In the genomic region with DNA sequence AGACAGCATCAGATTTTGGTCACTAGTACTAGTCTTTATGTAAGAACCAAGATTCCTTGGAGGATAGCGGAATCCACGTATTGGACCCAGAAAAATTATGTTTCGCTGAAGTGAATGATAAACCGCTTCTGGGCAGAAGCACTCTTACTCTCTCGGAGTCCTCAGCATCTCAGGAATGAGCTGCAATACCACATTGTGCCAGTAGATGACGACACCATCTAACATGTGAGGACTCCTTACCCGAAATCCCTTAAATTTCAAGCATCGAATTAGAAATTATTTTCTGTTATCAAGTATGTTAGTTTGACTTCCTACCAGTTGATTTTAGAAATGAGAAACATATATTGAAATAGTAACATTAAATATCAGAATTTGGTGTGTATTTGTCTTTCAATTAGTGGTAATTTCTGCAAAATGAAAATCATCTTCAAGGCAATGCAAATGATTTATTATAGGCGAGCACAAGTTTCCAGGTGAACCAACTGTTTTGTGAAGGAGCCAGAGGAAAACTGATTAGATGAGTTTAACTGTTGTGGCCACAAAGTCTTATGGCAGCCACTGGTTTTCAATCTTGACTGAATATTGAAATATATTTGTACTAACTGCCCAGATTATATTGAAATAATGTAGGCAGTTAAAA, we compare ENCODE assay signal across 8 cellular contexts.
DNase-seq lines count a peak whose midpoint lies in the region; ATAC-seq, FAIRE-seq and TF ChIP-seq lines count a peak whose summit lies in the region.

No MANE protein-coding gene starts in this region.

- BruUV-seq in PC-3 (replicated peaks; lab: Mats Ljungman, UMichigan): no TSS peak

- no peak overlapping the region for H2AFZ ChIP-seq in PC-3 (ENCODE audit: low read length)
- H2AFZ ChIP-seq in fibroblast of lung (ENCODE audit: low read length): peak overlapping the region; percentile 61

- H3K9ac ChIP-seq in PC-3 (ENCODE audit: low read length): no peak overlapping the region
- no peak overlapping the region for H3K9ac ChIP-seq in fibroblast of lung (ENCODE audit: insufficient read depth, low read length)

- H3K27me3 Mint-ChIP-seq in activated T-cell treated with anti-CD3 and anti-CD28 coated beads, Interleukin-2, amount 50 U/mL, for 24 hours: no peaks in the 10 kb centered on the region

- CTCF ChIA-PET in PC-3 (lab: Charles Lee): interaction anchor here (0.7 kb wide), 2 partner anchors 245 to 321 kb away, joined by 3 read pairs; no protein-coding TSS in a partner anchor

- peaks cover 10% of the 10 kb centered on the region for H3K4me1 Mint-ChIP-seq in activated T-cell treated with anti-CD3 and anti-CD28 coated beads, Interleukin-2, amount 50 U/mL, for 24 hours (ENCODE audit: low read depth)

- TF ChIP-seq EP300 in suprapubic skin (IDR thresholded peaks at IDR 0.05): no peak

- no peak overlapping the region for H3K27ac Mint-ChIP-seq in activated T-cell treated with anti-CD3 and anti-CD28 coated beads, Interleukin-2, amount 50 U/mL, for 24 hours

- no peaks in the 10 kb centered on the region for H3K36me3 ChIP-seq in PC-3 (ENCODE audit: low read depth, low read length)
- no peaks in the 10 kb centered on the region for H3K36me3 ChIP-seq in fibroblast of lung (ENCODE audit: control insufficient read depth, insufficient read depth, low read length)
- H3K36me3 ChIP-seq in neutrophil: no peaks in the 10 kb centered on the region
- no peaks in the 10 kb centered on the region for H3K36me3 ChIP-seq in suprapubic skin

- H3K27me3 ChIP-seq in PC-3 (ENCODE audit: low read length) (no peaks in the 10 kb centered on the region), fibroblast of lung (ENCODE audit: control insufficient read depth, insufficient read depth, low read length) (no peaks in the 10 kb centered on the region), neutrophil (no peaks in the 10 kb centered on the region), suprapubic skin (peaks cover 3% of the 10 kb centered on the region)

- no peaks in the 10 kb centered on the region for H3K9me3 ChIP-seq in PC-3 (ENCODE audit: low read length)
- H3K9me3 ChIP-seq in fibroblast of lung (ENCODE audit: control insufficient read depth, insufficient read depth, low read depth, low read length): no peaks in the 10 kb centered on the region
- H3K9me3 ChIP-seq in neutrophil: no peaks in the 10 kb centered on the region
- no peaks in the 10 kb centered on the region for H3K9me3 ChIP-seq in suprapubic skin

- H3K4me3 ChIP-seq in PC-3 (ENCODE audit: low read length) (no peak overlapping the region), fibroblast of lung (replicated peaks in 1 of 4; ENCODE audit: control extremely low read depth in 1 of 4, insufficient read depth in 1 of 4, low read depth in 3 of 4, low read length in 4 of 4) (no peak overlapping the region), neutrophil (ENCODE audit: low read depth in 1 of 2, low read length in 1 of 2) (no peak overlapping the region), suprapubic skin (no peak overlapping the region)

- H3K9me3 Mint-ChIP-seq in activated T-cell treated with anti-CD3 and anti-CD28 coated beads, Interleukin-2, amount 50 U/mL, for 24 hours: no peaks in the 10 kb centered on the region

- POLR2A ChIA-PET in PC-3 (lab: Charles Lee; ENCODE audit: unreplicated experiment): no interaction called here

- FAIRE-seq in GM19239 (lab: Jason Lieb, UNC): peak; percentile 94

- H3K27ac ChIP-seq in C4-2B: no peak overlapping the region
- H3K27ac ChIP-seq in PC-3 (ENCODE audit: low read length): no peak overlapping the region
- H3K27ac ChIP-seq in fibroblast of lung (ENCODE audit: insufficient read depth, low read length): no peak overlapping the region
- no peak overlapping the region for H3K27ac ChIP-seq in neutrophil
- no peak overlapping the region for H3K27ac ChIP-seq in suprapubic skin

- no peaks in the 10 kb centered on the region for H3K79me2 ChIP-seq in PC-3 (ENCODE audit: low read length)
- H3K79me2 ChIP-seq in fibroblast of lung (ENCODE audit: control insufficient read depth, insufficient read depth, low read length): no peaks in the 10 kb centered on the region

- DNase-seq in GM19239 (ENCODE audit: insufficient read length, low spot score): peak; percentile 29
- peak; percentile 61 for DNase-seq in HT1080 (ENCODE audit: low read depth)
- DNase-seq in PC-3: peak; percentile 92
- peak; percentile 71 for DNase-seq in activated T-cell treated with anti-CD3 and anti-CD28 coated beads, Interleukin-2, amount 50 U/mL, for 24 hours
- peak; percentile 64 to 86 for DNase-seq in fibroblast of lung (ENCODE audit: low read depth in 2 of 2)
- DNase-seq in suprapubic skin (ENCODE audit: low spot score in 2 of 2): peak in 1 of 2 donors; percentile 61

- WGBS in suprapubic skin: 13% methylated on average over 9 of the region's 9 CpGs

- ATAC-seq in PC-3: peak; percentile 84

- H4K20me1 ChIP-seq in PC-3 (ENCODE audit: low read length) (no peaks in the 10 kb centered on the region), fibroblast of lung (ENCODE audit: control insufficient read depth, extremely low read depth, insufficient read depth, low read length) (no peaks in the 10 kb centered on the region)

- no peak overlapping the region for H3K4me3 Mint-ChIP-seq in activated T-cell treated with anti-CD3 and anti-CD28 coated beads, Interleukin-2, amount 50 U/mL, for 24 hours

- H3K4me1 ChIP-seq in PC-3 (ENCODE audit: insufficient read depth, low read length): no peaks in the 10 kb centered on the region
- H3K4me1 ChIP-seq in fibroblast of lung (ENCODE audit: control insufficient read depth, extremely low read depth, insufficient read depth, low read length): no peaks in the 10 kb centered on the region
- no peaks in the 10 kb centered on the region for H3K4me1 ChIP-seq in neutrophil (ENCODE audit: control insufficient read depth in 1 of 2, insufficient read depth in 1 of 2, low read depth in 1 of 2, low read length in 1 of 2)
- no peaks in the 10 kb centered on the region for H3K4me1 ChIP-seq in suprapubic skin

- H3K36me3 Mint-ChIP-seq in activated T-cell treated with anti-CD3 and anti-CD28 coated beads, Interleukin-2, amount 50 U/mL, for 24 hours (ENCODE audit: low read depth): no peaks in the 10 kb centered on the region

- H3K4me2 ChIP-seq in PC-3 (ENCODE audit: low read length): no peak overlapping the region
- peak overlapping the region; percentile 42 for H3K4me2 ChIP-seq in fibroblast of lung (ENCODE audit: extremely low read depth, insufficient read depth, low read length)

- H3K9me2 ChIP-seq in PC-3 (replicated peaks; ENCODE audit: low read length): no peaks in the 10 kb centered on the region

- TF ChIP-seq CTCF in C4-2B (conservative IDR thresholded peaks at IDR 0.05) (peak; percentile 100), PC-3 (conservative IDR thresholded peaks at IDR 0.05; ENCODE audit: low read depth, low read length) (peak; percentile 98), fibroblast of lung (conservative IDR thresholded peaks at IDR 0.05 in 1 of 2, IDR thresholded peaks at IDR 0.05 in 1 of 2; ENCODE audit: low read depth in 1 of 2, low read length in 2 of 2) (peak; percentile 100), neutrophil (IDR thresholded peaks at IDR 0.05) (peak; percentile 57), suprapubic skin (IDR thresholded peaks at IDR 0.05) (peak; percentile 91 to 98)

- no peaks in the 10 kb centered on the region for H3F3A ChIP-seq in PC-3 (ENCODE audit: low read length, unreplicated experiment)

- intact Hi-C loops in PC-3 (cut with micrococcal nuclease): loop anchor here (1.0 to 5.0 kb wide), 5 partner anchors 121 to 989 kb away; no protein-coding TSS in a partner anchor

- no peak for TF ChIP-seq POLR2A in suprapubic skin (IDR thresholded peaks at IDR 0.05)
